ENCODE assay signal across 1 cellular context in genomic region chr1:153946622-153947246, GRCh38.
TF ChIP-seq lines count a peak whose summit lies in the region.

Gene DENND4B, minus strand, starts transcription at chr1:153946718. Its CDS starts 2,344 bp downstream, at chr1:153944374.

TF ChIP-seq in HCT116, 20 proteins besides CTCF, POLR2A, EP300 and RAD21 (continued from another document):
- TF ChIP-seq REST (IDR thresholded peaks at IDR 0.05; ENCODE audit: low read depth) (no peak), ZNF274 (IDR thresholded peaks at IDR 0.05; ENCODE audit: low read depth, low read length) (no peak), CEBPB (IDR thresholded peaks at IDR 0.05; ENCODE audit: low read depth) (no peak), EZH2 (IDR thresholded peaks at IDR 0.05) (no peak), SIN3A (IDR thresholded peaks at IDR 0.05; ENCODE audit: low read depth) (no peak), JUND (IDR thresholded peaks at IDR 0.05) (no peak), MAX (IDR thresholded peaks at IDR 0.05) (no peak), ZFX (IDR thresholded peaks at IDR 0.05) (no peak)
